In genomic region chr1:93579891-93580290, GRCh38 we compare ENCODE assay signal across 9 cellular contexts.
DNase-seq lines count a peak whose midpoint lies in the region; ATAC-seq, FAIRE-seq and TF ChIP-seq lines count a peak whose summit lies in the region.
"Had no signal": no experiment of that assay in that cellular context is flagged by ENCODE, and none has a peak within 500 bp of the region (broad histone marks: within the 10 kb centered on the region; RNA-seq: fewer than 3 reads in every experiment).

No MANE protein-coding gene starts in this region.

- ATAC-seq in heart right ventricle (peak in 6 of 8 donors; percentile 12 to 55 (median 30)), gastrocnemius medialis (peak; percentile 45 to 60), GM21515 (IDR thresholded peaks at IDR 0.05; ENCODE audit: unreplicated experiment) (no peak), HG03460 (IDR thresholded peaks at IDR 0.05; ENCODE audit: unreplicated experiment) (no peak)

- DNase-seq in ELR (ENCODE audit: low read depth): peak; percentile 87
- DNase-seq in astrocyte (ENCODE audit: low read depth): peak; percentile 88
- peak in 1 of 2 donors; percentile 34 for DNase-seq in heart right ventricle
- DNase-seq in gastrocnemius medialis: peak in 1 of 2 donors; percentile 56
- DNase-seq in RCC 7860 (ENCODE audit: low spot score): no peak
- no peak for DNase-seq in NOMO-1 (lab: John Stamatoyannopoulos, UW; ENCODE audit: unreplicated experiment in 2 of 2)
- DNase-seq: stimulated activated CD4-positive, alpha-beta T cell treated with anti-CD3 and anti-CD28 coated beads, Interleukin-4, amount 100 ng/mL, for 24 hours had no signal

- peak overlapping the region; percentile 87 for H3K27ac Mint-ChIP-seq in astrocyte (ENCODE audit: unreplicated experiment)

- H3K79me2 ChIP-seq in astrocyte (ENCODE audit: insufficient read depth, low read length): peaks cover 56% of the 10 kb centered on the region

- no peaks in the 10 kb centered on the region for H3K27me3 Mint-ChIP-seq in astrocyte (ENCODE audit: low read depth, unreplicated experiment)

- H3K9me3 ChIP-seq in astrocyte (ENCODE audit: insufficient read depth, low read depth, low read length) (no peaks in the 10 kb centered on the region), heart right ventricle (no peaks in the 10 kb centered on the region), gastrocnemius medialis (no peaks in the 10 kb centered on the region)

- TF ChIP-seq POLR2A in gastrocnemius medialis (IDR thresholded peaks at IDR 0.05): peak in 1 of 2 donors; percentile 31

- in situ Hi-C loops in gastrocnemius medialis (cut with MboI; ENCODE audit: low sequenced_read_pairs in 4 of 4): no loop called here

- H4K20me1 ChIP-seq in astrocyte (ENCODE audit: insufficient read depth, low read length): peaks cover 64% of the 10 kb centered on the region

- WGBS in heart right ventricle, 2 donors: 78 to 93% methylated on average over 5 of the region's 5 CpGs

- no peak overlapping the region for H2AFZ ChIP-seq in astrocyte (ENCODE audit: low read depth, low read length)

- H3K4me3 ChIP-seq in astrocyte (ENCODE audit: insufficient read depth, low read depth, low read length) (no peak overlapping the region), heart right ventricle (no peak overlapping the region), gastrocnemius medialis (no peak overlapping the region)

- FAIRE-seq in astrocyte (lab: Jason Lieb, UNC) (peak; percentile 83), RCC 7860 (lab: Jason Lieb, UNC) (no peak)

- H3K36me3 ChIP-seq in astrocyte (ENCODE audit: insufficient read depth, low read length) (peaks cover 61% of the 10 kb centered on the region), heart right ventricle (peaks cover 0 to 88% (median 14%) of the 10 kb centered on the region in 9 donors), gastrocnemius medialis (peaks cover 0 to 29% of the 10 kb centered on the region in 2 donors)

- TF ChIP-seq CTCF in astrocyte (IDR thresholded peaks at IDR 0.05; ENCODE audit: insufficient read depth, low read depth, low read length) (no peak), heart right ventricle (IDR thresholded peaks at IDR 0.05) (no peak), gastrocnemius medialis (IDR thresholded peaks at IDR 0.05 in 4 of 5, conservative IDR thresholded peaks at IDR 0.05 in 1 of 5) (no peak)

- peak overlapping the region; percentile 45 for H3K4me3 Mint-ChIP-seq in astrocyte (ENCODE audit: unreplicated experiment)

- peaks cover 25% of the 10 kb centered on the region for H3K36me3 Mint-ChIP-seq in astrocyte (ENCODE audit: low read depth, unreplicated experiment)

- H3K4me1 ChIP-seq in astrocyte (ENCODE audit: insufficient read depth, low read length) (peaks cover 21% of the 10 kb centered on the region), heart right ventricle (peaks cover 7 to 68% (median 46%) of the 10 kb centered on the region in 9 donors), gastrocnemius medialis (peaks cover 58 to 83% of the 10 kb centered on the region in 2 donors)

- H3K27me3 ChIP-seq in astrocyte (ENCODE audit: insufficient read depth, low read length): no peaks in the 10 kb centered on the region
- no peaks in the 10 kb centered on the region for H3K27me3 ChIP-seq in heart right ventricle
- no peaks in the 10 kb centered on the region for H3K27me3 ChIP-seq in gastrocnemius medialis

- peak overlapping the region; percentile 10 for H3K4me2 ChIP-seq in astrocyte (ENCODE audit: low read length)

- peak overlapping the region; percentile 49 for H3K27ac ChIP-seq in astrocyte (ENCODE audit: low read depth, low read length)
- peak overlapping the region in 8 of 10 donors; percentile 25 to 63 (median 44) for H3K27ac ChIP-seq in heart right ventricle
- peak overlapping the region; percentile 45 to 94 (median 90) for H3K27ac ChIP-seq in gastrocnemius medialis

- no peaks in the 10 kb centered on the region for H3K9me3 Mint-ChIP-seq in astrocyte (ENCODE audit: unreplicated experiment)

- peak overlapping the region; percentile 36 for H3K9ac ChIP-seq in astrocyte (ENCODE audit: low read length)

- intact Hi-C loops in heart right ventricle (cut with DNase I): loop anchor here in 2 of 10 donors (5.0 to 10.0 kb wide), 2 partner anchors 32 to 135 kb away; partner anchors contain the start of gene FNBP1L (in 1 of the 2)
- intact Hi-C loops in gastrocnemius medialis (cut with DNase I; ENCODE audit: low total_unique reads): no loop called here

- H3K4me1 Mint-ChIP-seq in astrocyte (ENCODE audit: low read depth, unreplicated experiment): peaks cover 37% of the 10 kb centered on the region

Comparison
In these comparisons a context has a peak if more than half of its experiments do, and no peak if none do; other contexts are left out.
1. DNase-seq: peak in ELR (single experiment) and astrocyte (single experiment); none in RCC 7860 (single experiment) and NOMO-1 (0 of 2).
2. ATAC-seq: peak in heart right ventricle (6 of 8) and gastrocnemius medialis (2 of 2); none in GM21515 (single experiment) and HG03460 (single experiment).
3. Peak in every context shown above with its lines, with median percentiles within 50 percentile points of each other: H3K27ac ChIP-seq.